Comparison of ENCODE assay signal across 8 cellular contexts in the genomic region with DNA sequence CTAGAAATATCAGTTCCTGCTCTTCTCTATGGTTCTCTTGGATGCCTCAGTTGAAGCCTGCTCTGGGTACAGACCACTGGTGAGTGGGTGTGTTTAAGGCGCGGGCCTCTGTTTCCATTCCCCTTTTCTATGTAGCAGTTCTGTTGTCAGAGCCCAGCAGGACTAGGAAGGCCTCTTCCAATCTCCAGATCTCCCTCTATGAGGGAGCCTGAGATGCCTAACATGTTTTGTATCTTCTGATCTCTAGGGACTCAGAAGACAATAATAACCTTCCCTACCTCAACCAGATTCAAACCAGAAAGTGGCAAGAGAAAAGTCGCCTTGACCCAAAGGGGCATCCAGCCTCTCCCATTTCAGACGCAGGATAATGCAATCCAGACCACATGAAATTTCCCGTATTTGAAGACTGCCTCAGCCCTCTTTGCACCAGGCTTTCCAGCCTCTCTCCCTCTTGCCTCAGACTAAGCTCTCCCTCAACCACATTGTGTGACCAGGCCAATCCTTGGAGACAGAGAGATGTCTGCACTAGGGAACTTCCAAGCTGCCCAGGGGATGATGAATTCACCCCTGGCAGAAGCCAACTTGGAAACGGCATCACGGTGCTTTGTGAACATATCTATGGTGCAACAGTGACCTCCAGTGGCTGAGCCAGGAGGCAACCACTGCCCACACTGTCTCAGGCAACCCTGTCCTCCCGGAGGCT.
DNase-seq lines count a peak whose midpoint lies in the region; ATAC-seq and TF ChIP-seq lines count a peak whose summit lies in the region.

No MANE protein-coding gene starts in this region.

- no peak for TF ChIP-seq POLR2A in erythroblast (IDR thresholded peaks at IDR 0.05; ENCODE audit: low read length)

- H3K4me3 ChIP-seq in AG04449 (ENCODE audit: low read depth, low read length) (no peak overlapping the region), mucosa of descending colon (no peak overlapping the region)

- CTCF ChIA-PET in AG04449 (lab: Yijun Ruan, JAX) = interaction anchor here (0.6 to 4.8 kb wide), 72 partner anchors 8 to 1995 kb away, joined by 3 to 80 read pairs (median 4); no protein-coding TSS in a partner anchor

- intact Hi-C loops in mucosa of descending colon (cut with DNase I, micrococcal nuclease) = loop anchor here in 1 of 2 donors (5.0 kb wide), 2 partner anchors 298 to 848 kb away; no protein-coding TSS in a partner anchor

- H3K36me3 ChIP-seq in mucosa of descending colon (ENCODE audit: low read depth) = no peaks in the 10 kb centered on the region

- no peaks in the 10 kb centered on the region for H3K4me1 ChIP-seq in mucosa of descending colon (ENCODE audit: low read depth)

- ATAC-seq in GM18502 (IDR thresholded peaks at IDR 0.05; ENCODE audit: poor library complexity, unreplicated experiment) (peak; percentile 68), HG03520 (IDR thresholded peaks at IDR 0.05; ENCODE audit: unreplicated experiment) (peak; percentile 85), mucosa of descending colon (peak; percentile 82)
- peak; percentile 90 to 92 for ATAC-seq in stimulated activated naive B cell treated with anti-CD40 and anti-IgM and Interleukin-4, amounts not matched to agents 10 μg/mL and 1 μg/mL and 100 μg/mL, for 72 hours (replicated peaks)

- no peaks in the 10 kb centered on the region for H3K36me3 Mint-ChIP-seq in stimulated activated naive B cell treated with anti-CD40 and anti-IgM and Interleukin-4, amounts not matched to agents 10 μg/mL and 1 μg/mL and 100 μg/mL, for 72 hours

- peaks cover 22 to 28% of the 10 kb centered on the region in 2 donors for H3K27me3 Mint-ChIP-seq in stimulated activated naive B cell treated with anti-CD40 and anti-IgM and Interleukin-4, amounts not matched to agents 10 μg/mL and 1 μg/mL and 100 μg/mL, for 72 hours

- POLR2A ChIA-PET in AG04449 (lab: Yijun Ruan, JAX) = interaction anchor here (0.9 to 2.6 kb wide), 7 partner anchors 276 to 469 kb away, joined by 3 to 19 read pairs (median 4); no protein-coding TSS in a partner anchor

- no peak overlapping the region for H3K27ac Mint-ChIP-seq in stimulated activated naive B cell treated with anti-CD40 and anti-IgM and Interleukin-4, amounts not matched to agents 10 μg/mL and 1 μg/mL and 100 μg/mL, for 72 hours

- TF ChIP-seq CTCF in AG04449 (IDR thresholded peaks at IDR 0.05; ENCODE audit: insufficient read depth, low read length, missing control alignments) (peak; percentile 86), mucosa of descending colon (IDR thresholded peaks at IDR 0.05) (peak; percentile 53)

- H3K9me3 ChIP-seq in mucosa of descending colon = no peaks in the 10 kb centered on the region

- DNase-seq in AG04449 (ENCODE audit: low read depth, low spot score) (peak; percentile 91), NCI-H774 (lab: John Stamatoyannopoulos, UW) (peak; percentile 27), erythroblast (lab: John Stamatoyannopoulos, UW) (peak; percentile 48 to 76), mucosa of descending colon (peak; percentile 56 to 72 (median 61))
- peak; percentile 70 for DNase-seq in activated CD8-positive, alpha-beta memory T cell treated with anti-CD3 and anti-CD28 coated beads for 24 hours
- peak; percentile 26 for DNase-seq in stimulated activated naive B cell treated with anti-CD40 and anti-IgM and Interleukin-4, amounts not matched to agents 10 μg/mL and 1 μg/mL and 100 μg/mL, for 72 hours

- no peak overlapping the region for H3K4me3 Mint-ChIP-seq in stimulated activated naive B cell treated with anti-CD40 and anti-IgM and Interleukin-4, amounts not matched to agents 10 μg/mL and 1 μg/mL and 100 μg/mL, for 72 hours

- peaks cover 0 to 1% of the 10 kb centered on the region in 2 donors for H3K9me3 Mint-ChIP-seq in stimulated activated naive B cell treated with anti-CD40 and anti-IgM and Interleukin-4, amounts not matched to agents 10 μg/mL and 1 μg/mL and 100 μg/mL, for 72 hours

- H3K4me1 Mint-ChIP-seq in stimulated activated naive B cell treated with anti-CD40 and anti-IgM and Interleukin-4, amounts not matched to agents 10 μg/mL and 1 μg/mL and 100 μg/mL, for 72 hours = peaks cover 0 to 3% of the 10 kb centered on the region in 2 donors

Comparison
In these comparisons a context has a peak if more than half of its experiments do, and no peak if none do; other contexts are left out.
1. DNase-seq: peak in every context shown above with its lines; median percentile 91 in AG04449; 70 in activated CD8-positive, alpha-beta memory T cell treated with anti-CD3 and anti-CD28 coated beads for 24 hours; 62 in erythroblast; 61 in mucosa of descending colon; 27 in NCI-H774; 26 in stimulated activated naive B cell treated with anti-CD40 and anti-IgM and Interleukin-4, amounts not matched to agents 10 μg/mL and 1 μg/mL and 100 μg/mL, for 72 hours.